1 cellular context compared by ENCODE assay signal in genomic region chr1:21291964-21292363, GRCh38.
TF ChIP-seq lines count a peak whose summit lies in the region.

No MANE protein-coding gene starts in this region.

TF ChIP-seq in GM12878, 131 proteins besides CTCF, POLR2A, EP300 and RAD21:
- no peak for TF ChIP-seq SPI1 (IDR thresholded peaks at IDR 0.05; ENCODE audit: borderline replicate concordance, insufficient read depth, low read depth, low read length)
- TF ChIP-seq RFX5 (IDR thresholded peaks at IDR 0.05; ENCODE audit: low read depth, low read length): no peak
- TF ChIP-seq CEBPB (IDR thresholded peaks at IDR 0.05; ENCODE audit: borderline replicate concordance in 1 of 2, low read depth in 2 of 2, low read length in 2 of 2): no peak
